In the genomic region with DNA sequence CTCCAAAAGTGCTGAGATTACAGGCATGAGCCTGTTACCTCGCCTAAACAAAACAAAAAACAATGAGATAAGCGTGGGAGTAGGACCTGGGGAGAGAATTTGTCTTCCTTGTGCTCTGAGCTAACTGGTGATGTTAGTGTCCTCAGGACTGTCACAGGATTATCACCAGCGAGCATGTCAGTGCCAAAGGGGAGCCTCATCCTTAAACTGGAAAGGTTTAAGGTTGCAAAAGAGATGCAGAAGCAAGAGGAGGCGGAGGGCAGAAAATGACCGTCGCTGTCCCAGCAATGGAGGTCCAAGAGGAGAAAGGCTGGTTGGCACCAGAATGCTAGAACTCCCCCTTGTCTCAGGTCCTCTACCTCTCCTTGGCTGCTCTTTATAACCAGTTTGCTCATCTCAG, we compare ENCODE assay signal across 30 cellular contexts. TPM values are rescaled to one million over a fixed set of nuclear protein-coding genes. Genes with fewer than 3 reads are reported as not detected.
"Had no signal": no experiment of that assay in that cellular context is flagged by ENCODE, and none has a peak within 500 bp of the region (broad histone marks: within the 10 kb centered on the region; RNA-seq: fewer than 3 reads in every experiment).

No MANE protein-coding gene starts in this region.

- H3K27ac Mint-ChIP-seq: activated B cell treated with CpG ODN at 0.5 μM for 24 hours; activated CD4-positive, alpha-beta memory T cell treated with anti-CD3 and anti-CD28 coated beads, Interleukin-2, amount 10 ng/mL, durations not matched to agents 7 days and 5 days; activated naive CD4-positive, alpha-beta T cell treated with anti-CD3 and anti-CD28 coated beads, Interleukin-2, amount 10 ng/mL, durations not matched to agents 7 days and 5 days; activated naive CD8-positive, alpha-beta T cell; activated naive CD8-positive, alpha-beta T cell treated with anti-CD3 and anti-CD28 coated beads, Interleukin-2, amount 50 U/mL, for 24 hours; T-cell; T-helper 17 cell had no signal

- H3K9me3 Mint-ChIP-seq: activated B cell treated with CpG ODN at 0.5 μM for 24 hours; activated CD4-positive, alpha-beta memory T cell treated with anti-CD3 and anti-CD28 coated beads, Interleukin-2, amount 10 ng/mL, durations not matched to agents 7 days and 5 days; activated naive CD4-positive, alpha-beta T cell treated with anti-CD3 and anti-CD28 coated beads, Interleukin-2, amount 10 ng/mL, durations not matched to agents 7 days and 5 days; activated naive CD8-positive, alpha-beta T cell treated with anti-CD3 and anti-CD28 coated beads, Interleukin-2, amount 50 U/mL, for 24 hours; T-cell had no signal

- H3K9ac ChIP-seq: SK-N-SH had no signal

- H3K36me3 Mint-ChIP-seq: activated naive CD4-positive, alpha-beta T cell treated with anti-CD3 and anti-CD28 coated beads, Interleukin-2, amount 10 ng/mL, durations not matched to agents 7 days and 5 days; activated naive CD8-positive, alpha-beta T cell; T-cell had no signal

- ATAC-seq: activated naive CD8-positive, alpha-beta T cell treated with anti-CD3 and anti-CD28 coated beads, Interleukin-2, amount 50 U/mL, for 24 hours; Panc1; T-cell; T-helper 17 cell had no signal

- H3K4me2 ChIP-seq: SK-N-SH had no signal

- H3K9me3 ChIP-seq: SK-N-SH had no signal

- H3K4me3 ChIP-seq: SJSA1 had no signal

- DNase-seq: activated B cell treated with CpG ODN at 0.5 μM for 24 hours; activated CD4-positive, alpha-beta memory T cell treated with anti-CD3 and anti-CD28 coated beads, Interleukin-2, amount 10 ng/mL, durations not matched to agents 7 days and 5 days; activated CD4-positive, alpha-beta T cell treated with anti-CD3 and anti-CD28 coated beads for 4 hours; activated CD4-positive, alpha-beta T cell treated with anti-CD3 and anti-CD28 coated beads, Interleukin-2, amount 50 U/mL, for 1 hour; activated CD4-positive, CD25-positive, alpha-beta regulatory T cell treated with anti-CD3 and anti-CD28 coated beads, Interleukin-2, amount 50 U/mL, for 72 hours; activated effector memory CD4-positive, alpha-beta T cell treated with Interleukin-2 at 50 U/mL for 16 hours; activated naive CD4-positive, alpha-beta T cell treated with anti-CD3 and anti-CD28 coated beads, Interleukin-2, amount 10 ng/mL, durations not matched to agents 7 days and 5 days; activated naive CD8-positive, alpha-beta T cell treated with anti-CD3 and anti-CD28 coated beads, Interleukin-2, amount 50 U/mL, for 24 hours; activated T-cell treated with anti-CD3 and anti-CD28 coated beads, Interleukin-2, amount 50 U/mL, for 48 hours; anterior cingulate cortex; brain microvascular endothelial cell; central memory CD4-positive, alpha-beta T cell; Karpas-422; NCI-H1048; NCI-H1105 treated with DMSO at 0.1 percent for 48 hours; NCI-H1436 treated with DMSO at 0.1 percent for 48 hours; NCI-H1694 treated with DMSO at 0.1 percent for 48 hours; NCI-H2029; NCI-H345; NCI-H524 treated with DMSO at 0.1 percent for 48 hours; SHP77; SK-N-SH; T-cell; T-helper 17 cell; T-helper 9 cell had no signal

- H3K36me3 ChIP-seq: brain microvascular endothelial cell, SJSA1 had no signal

- H3K4me3 Mint-ChIP-seq: activated B cell treated with CpG ODN at 0.5 μM for 24 hours; activated CD4-positive, alpha-beta memory T cell treated with anti-CD3 and anti-CD28 coated beads, Interleukin-2, amount 10 ng/mL, durations not matched to agents 7 days and 5 days; activated naive CD4-positive, alpha-beta T cell treated with anti-CD3 and anti-CD28 coated beads, Interleukin-2, amount 10 ng/mL, durations not matched to agents 7 days and 5 days; activated naive CD8-positive, alpha-beta T cell; activated naive CD8-positive, alpha-beta T cell treated with anti-CD3 and anti-CD28 coated beads, Interleukin-2, amount 50 U/mL, for 24 hours; T-cell; T-helper 17 cell had no signal

- H3K27ac ChIP-seq: brain microvascular endothelial cell, SJSA1, VCaP had no signal

RNA-seq across cellular contexts. Expression of gene SYPL2, which starts 3.9 kb away (rescaled TPM):
- total RNA-seq: activated B cell treated with CpG ODN at 0.5 μM for 24 hours; activated CD4-positive, alpha-beta memory T cell treated with anti-CD3 and anti-CD28 coated beads, Interleukin-2, amount 10 ng/mL, durations not matched to agents 7 days and 5 days; MCF 10A; T-helper 17 cell had no signal
